1 cellular context compared by ENCODE assay signal in the genomic region with DNA sequence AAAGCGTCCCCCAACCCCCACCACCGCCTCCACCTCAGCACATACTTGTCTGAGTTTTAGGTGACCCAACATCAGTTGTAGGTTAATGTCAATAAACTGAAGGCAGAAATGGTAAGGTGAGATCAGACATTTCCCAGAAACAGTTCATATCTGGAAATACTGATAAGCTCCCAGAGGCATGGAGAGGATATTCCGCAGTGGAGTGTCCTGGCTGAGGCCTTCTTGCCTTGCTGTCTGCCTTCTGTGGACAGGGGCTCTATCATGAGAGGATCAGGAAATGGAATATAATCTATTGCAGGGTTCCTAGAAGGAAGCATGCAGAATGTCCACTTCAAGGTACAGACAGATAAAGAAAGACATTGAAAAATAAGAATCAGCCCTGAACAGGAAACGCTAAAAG.
TF ChIP-seq lines count a peak whose summit lies in the region.

No MANE protein-coding gene starts in this region.

TF ChIP-seq in K562, 482 proteins besides CTCF, POLR2A, EP300 and RAD21 (continued from another document and continues in another):
- TF ChIP-seq MTA3 (IDR thresholded peaks at IDR 0.05; ENCODE audit: borderline replicate concordance) (peak; percentile 72; the same call in 1 of the 2 replicates), CEBPG (CRISPR knock-in tag; IDR thresholded peaks at IDR 0.05) (no peak), CEBPG (tag; conservative IDR thresholded peaks at IDR 0.05 in 1 of 2, IDR thresholded peaks at IDR 0.05 in 1 of 2) (no peak), HMGN3 (IDR thresholded peaks at IDR 0.05; ENCODE audit: borderline replicate concordance, extremely low read depth, insufficient read length, low read depth, low read length) (peak; percentile 50), MGA (IDR thresholded peaks at IDR 0.05) (no peak), FOXA3 (CRISPR knock-in tag; conservative IDR thresholded peaks at IDR 0.05 in 1 of 2, IDR thresholded peaks at IDR 0.05 in 1 of 2) (no peak), CBFB (CRISPR knock-in tag; IDR thresholded peaks at IDR 0.05) (no peak), HDAC2 (IDR thresholded peaks at IDR 0.05) (no peak), ZC3H8 (IDR thresholded peaks at IDR 0.05) (no peak), NBN (IDR thresholded peaks at IDR 0.05; ENCODE audit: low read depth) (peak; percentile 43; the same call in 1 of the 2 replicates), TCF7 (IDR thresholded peaks at IDR 0.05; ENCODE audit: borderline replicate concordance) (no peak), PURB (CRISPR knock-in tag; IDR thresholded peaks at IDR 0.05; ENCODE audit: low read depth) (no peak), ARNT (IDR thresholded peaks at IDR 0.05) (peak; percentile 71 to 74; a peak in 2 of 4 replicates), POU5F1 (IDR thresholded peaks at IDR 0.05; ENCODE audit: borderline replicate concordance, low read depth, low read length, partially characterized antibody) (no peak), ZNF274 (IDR thresholded peaks at IDR 0.05; ENCODE audit: borderline replicate concordance, low read depth, low read length) (0 out of 2 replicates have a peak, but pooled peaks have one; percentile 21), TAL1 (IDR thresholded peaks at IDR 0.05) (peak; percentile 89), ARID3A (IDR thresholded peaks at IDR 0.05; ENCODE audit: borderline replicate concordance, low read depth, low read length) (0 out of 2 replicates have a peak, but pooled peaks have one; percentile 28), U2AF2 (optimal IDR thresholded peaks at IDR 0.05; ENCODE audit: low read depth, low read length) (no peak), U2AF1 (optimal IDR thresholded peaks at IDR 0.05; ENCODE audit: low read depth, low read length) (no peak), ZKSCAN8 (CRISPR knock-in tag; IDR thresholded peaks at IDR 0.05) (no peak), THRAP3 (IDR thresholded peaks at IDR 0.05; ENCODE audit: borderline replicate concordance) (no peak), ETS2 (tag; IDR thresholded peaks at IDR 0.05; ENCODE audit: borderline replicate concordance, poor library complexity, severe bottlenecking) (no peak), ZNF699 (CRISPR knock-in tag; IDR thresholded peaks at IDR 0.05; ENCODE audit: insufficient replicate concordance) (no peak), ARID4B (CRISPR knock-in tag; IDR thresholded peaks at IDR 0.05) (no peak), NCOR1 (IDR thresholded peaks at IDR 0.05) (peak; percentile 90), TCF15 (CRISPR knock-in tag; IDR thresholded peaks at IDR 0.05) (no peak), CAMTA2 (CRISPR knock-in tag; conservative IDR thresholded peaks at IDR 0.05) (no peak), NFATC3 (IDR thresholded peaks at IDR 0.05) (no peak), TAF9B (IDR thresholded peaks at IDR 0.05; ENCODE audit: partially characterized antibody) (no peak), RBM22 (IDR thresholded peaks at IDR 0.05; ENCODE audit: low read depth, low read length, poor library complexity, severe bottlenecking) (no peak), ZBTB43 (CRISPR knock-in tag; IDR thresholded peaks at IDR 0.05) (no peak)
- TF ChIP-seq, protein P1, sequence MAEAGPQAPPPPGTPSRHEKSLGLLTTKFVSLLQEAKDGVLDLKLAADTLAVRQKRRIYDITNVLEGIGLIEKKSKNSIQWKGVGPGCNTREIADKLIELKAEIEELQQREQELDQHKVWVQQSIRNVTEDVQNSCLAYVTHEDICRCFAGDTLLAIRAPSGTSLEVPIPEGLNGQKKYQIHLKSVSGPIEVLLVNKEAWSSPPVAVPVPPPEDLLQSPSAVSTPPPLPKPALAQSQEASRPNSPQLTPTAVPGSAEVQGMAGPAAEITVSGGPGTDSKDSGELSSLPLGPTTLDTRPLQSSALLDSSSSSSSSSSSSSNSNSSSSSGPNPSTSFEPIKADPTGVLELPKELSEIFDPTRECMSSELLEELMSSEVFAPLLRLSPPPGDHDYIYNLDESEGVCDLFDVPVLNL (CRISPR knock-in tag; IDR thresholded peaks at IDR 0.05; ENCODE audit: low read depth) = no peak
- TF ChIP-seq, protein P2, sequence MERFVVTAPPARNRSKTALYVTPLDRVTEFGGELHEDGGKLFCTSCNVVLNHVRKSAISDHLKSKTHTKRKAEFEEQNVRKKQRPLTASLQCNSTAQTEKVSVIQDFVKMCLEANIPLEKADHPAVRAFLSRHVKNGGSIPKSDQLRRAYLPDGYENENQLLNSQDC (CRISPR knock-in tag; IDR thresholded peaks at IDR 0.05) = no peak
